Comparison of ENCODE assay signal across 23 cellular contexts in the genomic region with DNA sequence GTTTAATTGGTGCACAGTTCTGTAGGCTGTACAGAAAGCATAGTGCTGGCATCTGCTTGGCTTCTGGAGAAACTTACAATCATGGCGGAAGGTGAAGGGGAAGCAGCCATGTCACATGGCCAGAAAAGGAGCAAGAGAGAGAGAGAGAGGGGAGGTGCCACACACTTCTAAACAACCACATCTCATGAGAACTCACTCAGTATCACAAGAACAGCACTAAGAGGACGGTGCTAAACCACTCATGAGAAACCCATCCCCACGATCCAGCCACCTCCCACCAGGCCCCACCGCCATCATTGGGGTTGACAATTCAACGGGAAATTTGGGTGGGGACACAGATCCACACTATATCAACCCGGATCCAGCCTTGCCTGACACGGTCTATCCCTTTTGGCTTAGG. TPM values are rescaled to one million over a fixed set of nuclear protein-coding genes. Genes with fewer than 3 reads are reported as not detected.
DNase-seq lines count a peak whose midpoint lies in the region; ATAC-seq and TF ChIP-seq lines count a peak whose summit lies in the region.
"Had no signal": no experiment of that assay in that cellular context is flagged by ENCODE, and none has a peak within 500 bp of the region (broad histone marks: within the 10 kb centered on the region; RNA-seq: fewer than 3 reads in every experiment).

No MANE protein-coding gene starts in this region.

- H3K4me2 ChIP-seq in BLaER1: 0 out of 2 replicates have a peak overlapping the region, but pooled peaks have one; percentile 9
- H3K4me2 ChIP-seq: GM23338 had no signal

- no peak overlapping the region for H3K27ac ChIP-seq in BLaER1
- H3K27ac ChIP-seq in CD4-positive, alpha-beta T cell (ENCODE audit: low read depth, low read length): no peak overlapping the region
- H3K27ac ChIP-seq in naive thymus-derived CD4-positive, alpha-beta T cell (ENCODE audit: low read depth, low read length): peak overlapping the region; percentile 45
- no peak overlapping the region for H3K27ac ChIP-seq in effector memory CD4-positive, alpha-beta T cell (ENCODE audit: insufficient read depth, low read length, poor library complexity, severe bottlenecking)
- H3K27ac ChIP-seq: brain microvascular endothelial cell, pancreas, SK-N-MC had no signal

- peaks cover 24% of the 10 kb centered on the region for H3K4me1 ChIP-seq in BLaER1
- H3K4me1 ChIP-seq in naive thymus-derived CD4-positive, alpha-beta T cell (ENCODE audit: control insufficient read depth in 2 of 2, insufficient read depth in 2 of 2, low read length in 2 of 2): peaks cover 29 to 40% of the 10 kb centered on the region in 2 donors
- peaks cover 3% of the 10 kb centered on the region for H3K4me1 ChIP-seq in effector memory CD4-positive, alpha-beta T cell (ENCODE audit: control insufficient read depth, insufficient read depth, low read length, poor library complexity, severe bottlenecking)
- H3K4me1 ChIP-seq: pancreas had no signal

- POLR2A ChIA-PET in CD4-positive, alpha-beta T cell (lab: Charles Lee): interaction anchor here (0.8 to 2.4 kb wide), 3 partner anchors 29 to 289 kb away, joined by 3 to 8 read pairs (median 3); no protein-coding TSS in a partner anchor
- POLR2A ChIA-PET in activated CD8-positive, alpha-beta T cell treated with anti-CD3 and anti-CD28 coated beads for 36 hours (lab: Charles Lee): interaction anchor here (1.3 kb wide), 1 partner anchor 29 kb away, joined by 14 read pairs; no protein-coding TSS in a partner anchor
- POLR2A ChIA-PET in naive thymus-derived CD4-positive, alpha-beta T cell (lab: Charles Lee): interaction anchor here (1.0 to 7.4 kb wide), 5 partner anchors 14 to 29 kb away, joined by 3 to 58 read pairs (median 3); partner anchors contain the start of gene IER5L

- intact Hi-C loops in CD4-positive, alpha-beta T cell (cut with DNase I, micrococcal nuclease): loop anchor here in 1 of 2 experiments (1.0 kb wide), 1 partner anchor 29 kb away; no protein-coding TSS in a partner anchor
- intact Hi-C loops in activated CD8-positive, alpha-beta T cell treated with anti-CD3 and anti-CD28 coated beads for 36 hours (cut with micrococcal nuclease): no loop called here
- intact Hi-C loops in naive thymus-derived CD4-positive, alpha-beta T cell (cut with micrococcal nuclease): loop anchor here in 1 of 2 donors (1.0 to 10.0 kb wide), 2 partner anchors 29 to 118 kb away; no protein-coding TSS in a partner anchor

- no peaks in the 10 kb centered on the region for H4K20me1 ChIP-seq in BLaER1

- no peaks in the 10 kb centered on the region for H3K36me3 Mint-ChIP-seq in CD4-positive, alpha-beta T cell (ENCODE audit: low read depth)
- H3K36me3 Mint-ChIP-seq in activated CD8-positive, alpha-beta T cell treated with anti-CD3 and anti-CD28 coated beads for 36 hours (ENCODE audit: low read depth): peaks cover 3% of the 10 kb centered on the region
- peaks cover 0 to 5% (median 0%) of the 10 kb centered on the region in 5 donors for H3K36me3 Mint-ChIP-seq in naive thymus-derived CD4-positive, alpha-beta T cell

- H3K4me1 Mint-ChIP-seq in CD4-positive, alpha-beta T cell (ENCODE audit: low read depth): peaks cover 32% of the 10 kb centered on the region
- peaks cover 40% of the 10 kb centered on the region for H3K4me1 Mint-ChIP-seq in activated CD8-positive, alpha-beta T cell treated with anti-CD3 and anti-CD28 coated beads for 36 hours (ENCODE audit: low read depth)
- H3K4me1 Mint-ChIP-seq in naive thymus-derived CD4-positive, alpha-beta T cell: peaks cover 23 to 49% (median 36%) of the 10 kb centered on the region in 7 donors

- H3K9me3 Mint-ChIP-seq in CD4-positive, alpha-beta T cell: no peaks in the 10 kb centered on the region
- no peaks in the 10 kb centered on the region for H3K9me3 Mint-ChIP-seq in activated CD8-positive, alpha-beta T cell treated with anti-CD3 and anti-CD28 coated beads for 36 hours
- H3K9me3 Mint-ChIP-seq in naive thymus-derived CD4-positive, alpha-beta T cell: no peaks in the 10 kb centered on the region
- H3K9me3 Mint-ChIP-seq: activated T-helper 2 cell treated with anti-CD3 and anti-CD28 coated beads, Interferon-gamma antibody, Interleukin-2, Interleukin-4, amounts not matched to agents 10 μg/mL and 5 μg/mL and 100 μg/mL, durations not matched to agents 14 hours and 24 hours and 36 hours; GM23338; HFFc6; nephron had no signal

- no peaks in the 10 kb centered on the region for H3K9me3 ChIP-seq in BLaER1
- no peaks in the 10 kb centered on the region for H3K9me3 ChIP-seq in CD4-positive, alpha-beta T cell (ENCODE audit: control insufficient read depth, low read length)
- H3K9me3 ChIP-seq in naive thymus-derived CD4-positive, alpha-beta T cell (ENCODE audit: control insufficient read depth in 2 of 3, low read length in 3 of 3): no peaks in the 10 kb centered on the region
- H3K9me3 ChIP-seq in effector memory CD4-positive, alpha-beta T cell (ENCODE audit: control insufficient read depth, low read length): no peaks in the 10 kb centered on the region
- H3K9me3 ChIP-seq: pancreas had no signal

- peak in 1 of 10 experiments; percentile 24 for DNase-seq in CD4-positive, alpha-beta T cell
- DNase-seq in activated CD8-positive, alpha-beta T cell treated with anti-CD3 and anti-CD28 coated beads for 36 hours: no peak
- peak in 7 of 9 donors; percentile 53 to 69 (median 61) for DNase-seq in naive thymus-derived CD4-positive, alpha-beta T cell
- DNase-seq in NCI-H446 treated with DMSO at 0.1 percent for 48 hours (lab: John Stamatoyannopoulos, UW) (no peak), superior temporal gyrus (ENCODE audit: extremely low spot score) (no peak)
- no peak for DNase-seq in effector memory CD4-positive, alpha-beta T cell
- DNase-seq: activated CD4-positive, alpha-beta T cell treated with anti-CD3 and anti-CD28 coated beads, Interleukin-2, amount 50 U/mL, for 1 hour; amniotic stem cell; brain microvascular endothelial cell; C1 segment of cervical spinal cord; HFFc6; islet precursor cell; midbrain; NCI-H1694; NCI-H524; pancreas; stimulated activated CD4-positive, alpha-beta T cell treated with anti-CD3 and anti-CD28 coated beads, Interleukin-2, amount 100 ng/mL, for 24 hours had no signal

- H3K27me3 Mint-ChIP-seq in CD4-positive, alpha-beta T cell: no peaks in the 10 kb centered on the region
- no peaks in the 10 kb centered on the region for H3K27me3 Mint-ChIP-seq in activated CD8-positive, alpha-beta T cell treated with anti-CD3 and anti-CD28 coated beads for 36 hours
- no peaks in the 10 kb centered on the region for H3K27me3 Mint-ChIP-seq in naive thymus-derived CD4-positive, alpha-beta T cell

- no peaks in the 10 kb centered on the region for H3K27me3 ChIP-seq in BLaER1
- H3K27me3 ChIP-seq in CD4-positive, alpha-beta T cell (ENCODE audit: control insufficient read depth, insufficient read depth, low read length): no peaks in the 10 kb centered on the region
- no peaks in the 10 kb centered on the region for H3K27me3 ChIP-seq in naive thymus-derived CD4-positive, alpha-beta T cell (ENCODE audit: control insufficient read depth in 2 of 2, insufficient read depth in 2 of 2, low read length in 2 of 2)
- no peaks in the 10 kb centered on the region for H3K27me3 ChIP-seq in effector memory CD4-positive, alpha-beta T cell (replicated peaks; ENCODE audit: control insufficient read depth, insufficient read depth, low read length, poor library complexity, severe bottlenecking)
- H3K27me3 ChIP-seq: brain microvascular endothelial cell, pancreas had no signal

- H3K9ac ChIP-seq in BLaER1: no peak overlapping the region

- no peak overlapping the region for H3K4me3 ChIP-seq in BLaER1
- H3K4me3 ChIP-seq in naive thymus-derived CD4-positive, alpha-beta T cell (ENCODE audit: low read length): no peak overlapping the region
- no peak overlapping the region for H3K4me3 ChIP-seq in effector memory CD4-positive, alpha-beta T cell (ENCODE audit: insufficient read depth, low read depth, low read length, poor library complexity, severe bottlenecking)
- H3K4me3 ChIP-seq: GM23338, pancreas, SK-N-MC had no signal

- peak overlapping the region; percentile 83 for H3K27ac Mint-ChIP-seq in CD4-positive, alpha-beta T cell
- peak overlapping the region; percentile 75 for H3K27ac Mint-ChIP-seq in activated CD8-positive, alpha-beta T cell treated with anti-CD3 and anti-CD28 coated beads for 36 hours
- peak overlapping the region; percentile 24 to 96 (median 89) for H3K27ac Mint-ChIP-seq in naive thymus-derived CD4-positive, alpha-beta T cell
- H3K27ac Mint-ChIP-seq: activated T-helper 2 cell treated with anti-CD3 and anti-CD28 coated beads, Interferon-gamma antibody, Interleukin-2, Interleukin-4, amounts not matched to agents 10 μg/mL and 5 μg/mL and 100 μg/mL, durations not matched to agents 14 hours and 24 hours and 36 hours; GM23338; HFFc6 had no signal

- ATAC-seq in CD4-positive, alpha-beta T cell (ENCODE audit: poor library complexity): peak; percentile 62
- no peak for ATAC-seq in activated CD8-positive, alpha-beta T cell treated with anti-CD3 and anti-CD28 coated beads for 36 hours
- peak; percentile 54 for ATAC-seq in naive thymus-derived CD4-positive, alpha-beta T cell
- ATAC-seq: GM23338, pancreas, right cardiac atrium had no signal

- TF ChIP-seq CTCF in CD4-positive, alpha-beta T cell (IDR thresholded peaks at IDR 0.05): no peak
- no peak for TF ChIP-seq CTCF in activated CD8-positive, alpha-beta T cell treated with anti-CD3 and anti-CD28 coated beads for 36 hours (IDR thresholded peaks at IDR 0.05)

- H3K4me3 Mint-ChIP-seq in CD4-positive, alpha-beta T cell: peak overlapping the region; percentile 75
- H3K4me3 Mint-ChIP-seq in activated CD8-positive, alpha-beta T cell treated with anti-CD3 and anti-CD28 coated beads for 36 hours: no peak overlapping the region
- peak overlapping the region in 9 of 10 donors; percentile 48 to 83 (median 71) for H3K4me3 Mint-ChIP-seq in naive thymus-derived CD4-positive, alpha-beta T cell
- H3K4me3 Mint-ChIP-seq: GM23338, HFFc6, nephron had no signal

- CTCF ChIA-PET in CD4-positive, alpha-beta T cell (lab: Charles Lee): no interaction called here
- CTCF ChIA-PET in activated CD8-positive, alpha-beta T cell treated with anti-CD3 and anti-CD28 coated beads for 36 hours (lab: Charles Lee): interaction anchor here (1.6 kb wide), 1 partner anchor 404 kb away, joined by 3 read pairs; no protein-coding TSS in a partner anchor
- CTCF ChIA-PET in naive thymus-derived CD4-positive, alpha-beta T cell (lab: Charles Lee): no interaction called here

- H3K36me3 ChIP-seq in BLaER1: no peaks in the 10 kb centered on the region
- H3K36me3 ChIP-seq in naive thymus-derived CD4-positive, alpha-beta T cell (ENCODE audit: control insufficient read depth in 2 of 3, insufficient read depth in 3 of 3, low read length in 3 of 3): no peaks in the 10 kb centered on the region
- no peaks in the 10 kb centered on the region for H3K36me3 ChIP-seq in effector memory CD4-positive, alpha-beta T cell (ENCODE audit: control insufficient read depth, insufficient read depth, low read length)
- H3K36me3 ChIP-seq: brain microvascular endothelial cell, pancreas had no signal

RNA-seq across cellular contexts. Expression of gene IER5L, which starts 28.9 kb away (rescaled TPM):
- total RNA-seq in CD4-positive, alpha-beta T cell: 1 to 10 TPM; 5.6 to 6.4 TPM
- 1 to 10 TPM; 3.7 to 4.1 TPM for total RNA-seq in activated CD8-positive, alpha-beta T cell treated with anti-CD3 and anti-CD28 coated beads for 36 hours
- 1 to 10 TPM; 3.4 to 6.8 (median 3.8) TPM for total RNA-seq in naive thymus-derived CD4-positive, alpha-beta T cell
- under 1 TPM in 1 of 2 donors, not detected in 1; 0.08 TPM for polyA plus RNA-seq in naive thymus-derived CD4-positive, alpha-beta T cell

Comparison
In these comparisons a context has a peak if more than half of its experiments do, and no peak if none do; other contexts are left out.
1. DNase-seq: peak in naive thymus-derived CD4-positive, alpha-beta T cell (7 of 9); none in activated CD8-positive, alpha-beta T cell treated with anti-CD3 and anti-CD28 coated beads for 36 hours (single experiment), NCI-H446 treated with DMSO at 0.1 percent for 48 hours (single experiment), effector memory CD4-positive, alpha-beta T cell (0 of 3) and superior temporal gyrus (single experiment).
2. Peak in every context shown above with its lines, with median percentiles within 50 percentile points of each other: H3K27ac Mint-ChIP-seq.